Comparison of ENCODE assay signal across 28 cellular contexts in the genomic region with DNA sequence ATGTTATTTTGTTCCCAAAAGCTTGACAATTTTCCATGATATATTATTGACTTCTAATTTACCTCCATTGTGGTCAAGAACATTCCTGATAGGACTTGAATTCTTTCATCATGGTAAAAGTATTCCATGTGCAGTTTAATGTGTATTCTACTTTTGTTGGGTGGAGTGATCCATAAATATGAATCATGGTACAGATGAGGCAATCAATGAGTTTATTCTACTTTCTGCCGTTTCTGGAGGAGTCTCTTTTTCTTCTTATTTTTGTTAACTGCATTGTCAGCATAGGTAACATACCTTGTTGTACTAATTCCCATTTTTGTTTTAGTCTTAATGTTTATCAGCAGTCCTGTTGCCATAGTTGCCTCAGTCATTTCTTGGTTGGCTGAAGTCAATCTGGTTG.
A peak's percentile ranks its signal among the peaks of the same experiment; 100 is the strongest.
DNase-seq lines count a peak whose midpoint lies in the region; ATAC-seq, FAIRE-seq and TF ChIP-seq lines count a peak whose summit lies in the region.
"Had no signal": no experiment of that assay in that cellular context is flagged by ENCODE, and none has a peak within 500 bp of the region (broad histone marks: within the 10 kb centered on the region; RNA-seq: fewer than 3 reads in every experiment).

No MANE protein-coding gene starts in this region.

- in situ Hi-C loops in K562 (cut with MboI): no loop called here

- no peak for TF ChIP-seq CTCF in K562 (IDR thresholded peaks at IDR 0.05 in 2 of 3, conservative IDR thresholded peaks at IDR 0.05 in 1 of 3; ENCODE audit: insufficient read depth in 2 of 3, low read depth in 1 of 3, low read length in 3 of 3)
- TF ChIP-seq CTCF in foreskin keratinocyte (conservative IDR thresholded peaks at IDR 0.05): no peak
- TF ChIP-seq CTCF in thyroid gland (IDR thresholded peaks at IDR 0.05): no peak
- no peak for TF ChIP-seq CTCF in nephron progenitor cell (IDR thresholded peaks at IDR 0.05)

- H3K27me3 ChIP-seq in ACC112 (ENCODE audit: insufficient read depth, low read length) (no peaks in the 10 kb centered on the region), K562 (ENCODE audit: control insufficient read depth in 2 of 2, insufficient read depth in 2 of 2, low read length in 2 of 2) (no peaks in the 10 kb centered on the region), foreskin keratinocyte (no peaks in the 10 kb centered on the region), thyroid gland (no peaks in the 10 kb centered on the region)
- H3K27me3 ChIP-seq: left lung, testis had no signal

- H3K9me3 ChIP-seq in K562 (replicated peaks; ENCODE audit: control insufficient read depth, insufficient read depth, low read depth, low read length) (no peaks in the 10 kb centered on the region), thyroid gland (no peaks in the 10 kb centered on the region)
- H3K9me3 ChIP-seq: left lung, prostate gland, testis had no signal

- TF ChIP-seq EP300 in K562 (IDR thresholded peaks at IDR 0.05; ENCODE audit: low read length): no peak

- no peak for FAIRE-seq in K562 (lab: Jason Lieb, UNC)
- FAIRE-seq: urothelium cell line had no signal

- peaks cover 5% of the 10 kb centered on the region for H3K9me3 Mint-ChIP-seq in nephron progenitor cell
- H3K9me3 Mint-ChIP-seq: activated naive CD8-positive, alpha-beta T cell treated with anti-CD3 and anti-CD28 coated beads, Interleukin-2, amount 10 ng/mL, durations not matched to agents 7 days and 5 days; CD8-positive, alpha-beta T cell had no signal

- POLR2A ChIA-PET in K562 (lab: Yijun Ruan, JAX): no interaction called here

- peak overlapping the region; percentile 42 for H3K27ac ChIP-seq in ACC112 (ENCODE audit: low read depth, low read length)
- H3K27ac ChIP-seq in K562 (ENCODE audit: extremely low read depth, low read depth, low read length): no peak overlapping the region
- H3K27ac ChIP-seq in foreskin keratinocyte: peak overlapping the region; percentile 65
- no peak overlapping the region for H3K27ac ChIP-seq in thyroid gland
- H3K27ac ChIP-seq: left lung, prostate gland, skin epidermis, testis had no signal

- WGBS in K562 (ENCODE audit: insufficient coverage, low coverage, missing lambda C conversion rate): 80% methylated on average over 1 of the region's 1 CpG
- 87 to 91% methylated on average over 1 of the region's 1 CpG for WGBS in thyroid gland, 2 donors

- H3K4me1 ChIP-seq in ACC112 (ENCODE audit: control insufficient read depth, insufficient read depth, low read length, unreplicated experiment) (peaks cover 33% of the 10 kb centered on the region), K562 (replicated peaks in 1 of 2; ENCODE audit: control insufficient read depth in 2 of 2, insufficient read depth in 2 of 2, low read length in 2 of 2) (no peaks in the 10 kb centered on the region; a peak in 1 of 5 replicates), foreskin keratinocyte (peaks cover 35% of the 10 kb centered on the region), thyroid gland (peaks cover 12 to 13% of the 10 kb centered on the region in 2 donors)
- H3K4me1 ChIP-seq: prostate gland had no signal

- no peaks in the 10 kb centered on the region for H4K20me1 ChIP-seq in K562 (replicated peaks; ENCODE audit: control insufficient read depth, insufficient read depth, low read length)

- H3K9ac ChIP-seq in K562 (ENCODE audit: insufficient read depth in 1 of 2, low read depth in 2 of 2, low read length in 2 of 2): no peak overlapping the region

- CTCF ChIA-PET in K562 (lab: Yijun Ruan, JAX; ENCODE audit: low intra/inter-chr PET ratio): no interaction called here

- DNase-seq in HS-5 (ENCODE audit: low read depth) (peak; percentile 59), K562 (ENCODE audit: extremely low read depth in 1 of 4, low spot score in 3 of 4) (no peak), foreskin keratinocyte (peak; percentile 66 to 87), NCI-H2171 (lab: John Stamatoyannopoulos, UW) (no peak), NCI-H1048 (lab: John Stamatoyannopoulos, UW) (no peak), thyroid gland (no peak), nephron progenitor cell (no peak)
- DNase-seq: activated CD4-positive, alpha-beta T cell treated with anti-CD3 and anti-CD28 coated beads for 36 hours; activated effector memory CD4-positive, alpha-beta T cell treated with anti-CD3 and anti-CD28 coated beads, Interleukin-2, amount 50 U/mL, for 16 hours; activated naive CD8-positive, alpha-beta T cell treated with anti-CD3 and anti-CD28 coated beads, Interleukin-2, amount 10 ng/mL, durations not matched to agents 7 days and 5 days; activated T-cell treated with anti-CD3 and anti-CD28 coated beads for 4 hours; CD8-positive, alpha-beta T cell; hippocampal formation; Kasumi-1; left lung; MV-4-11; NCI-H1694; NCI-H526; SIG-M5; stimulated activated naive CD8-positive, alpha-beta T cell treated with anti-CD3 and anti-CD28 coated beads, Interleukin-15, Interleukin-2, amounts not matched to agents 100 U/mL and 50 U/mL, for 24 hours; testis had no signal

- peaks cover 38% of the 10 kb centered on the region for H3K36me3 Mint-ChIP-seq in nephron progenitor cell (ENCODE audit: low read depth)

- no peaks in the 10 kb centered on the region for H3K9me1 ChIP-seq in K562 (ENCODE audit: control insufficient read depth, insufficient read depth, low read length)

- H3K4me3 ChIP-seq in ACC112 (ENCODE audit: low read depth, low read length): no peak overlapping the region
- H3K4me3 ChIP-seq in K562: no peak overlapping the region
- no peak overlapping the region for H3K4me3 ChIP-seq in thyroid gland (replicated peaks in 1 of 3)
- H3K4me3 ChIP-seq: left lung, prostate gland, skin epidermis, testis had no signal

- no peak overlapping the region for H3K4me2 ChIP-seq in K562 (ENCODE audit: insufficient read depth, low read length)

- H3K36me3 ChIP-seq in ACC112 (ENCODE audit: insufficient read depth, low read length): no peaks in the 10 kb centered on the region
- H3K36me3 ChIP-seq in K562 (ENCODE audit: control insufficient read depth, insufficient read depth, low read length): peaks cover 6% of the 10 kb centered on the region; the same call in 2 of the 3 replicates
- H3K36me3 ChIP-seq in thyroid gland: no peaks in the 10 kb centered on the region
- H3K36me3 ChIP-seq: left lung, prostate gland had no signal

- H3K79me2 ChIP-seq in ACC112 (ENCODE audit: control insufficient read depth, insufficient read depth, low read length, unreplicated experiment) (peaks cover 9% of the 10 kb centered on the region), K562 (ENCODE audit: control insufficient read depth, insufficient read depth, low read length) (peaks cover 2% of the 10 kb centered on the region; the same call in 2 of the 3 replicates)

- no peak overlapping the region for H3K27ac Mint-ChIP-seq in nephron progenitor cell
- H3K27ac Mint-ChIP-seq: activated CD4-positive, alpha-beta T cell treated with anti-CD3 and anti-CD28 coated beads for 36 hours; activated naive CD8-positive, alpha-beta T cell treated with anti-CD3 and anti-CD28 coated beads, Interleukin-2, amount 10 ng/mL, durations not matched to agents 7 days and 5 days; B cell; brain; CD8-positive, alpha-beta T cell had no signal

- intact Hi-C loops in K562 (cut with micrococcal nuclease) (no loop called here), thyroid gland (cut with DNase I) (no loop called here)

- H2AFZ ChIP-seq in ACC112 (ENCODE audit: low read length, unreplicated experiment): no peak overlapping the region
- no peak overlapping the region for H2AFZ ChIP-seq in K562 (ENCODE audit: low read depth, low read length)

- TF ChIP-seq POLR2A in K562 (conservative IDR thresholded peaks at IDR 0.05) (no peak), thyroid gland (IDR thresholded peaks at IDR 0.05) (no peak)

- H3K27me3 Mint-ChIP-seq in nephron progenitor cell (ENCODE audit: low read depth, poor library complexity): no peaks in the 10 kb centered on the region
- H3K27me3 Mint-ChIP-seq: activated CD4-positive, alpha-beta T cell treated with anti-CD3 and anti-CD28 coated beads for 36 hours; activated naive CD8-positive, alpha-beta T cell treated with anti-CD3 and anti-CD28 coated beads, Interleukin-2, amount 10 ng/mL, durations not matched to agents 7 days and 5 days; B cell; brain had no signal

- BruUV-seq in K562 (replicated peaks; lab: Mats Ljungman, UMichigan): no TSS peak

- H3K4me3 Mint-ChIP-seq in nephron progenitor cell: no peak overlapping the region
- H3K4me3 Mint-ChIP-seq: activated CD4-positive, alpha-beta T cell treated with anti-CD3 and anti-CD28 coated beads for 36 hours; activated naive CD8-positive, alpha-beta T cell treated with anti-CD3 and anti-CD28 coated beads, Interleukin-2, amount 10 ng/mL, durations not matched to agents 7 days and 5 days; B cell; brain; CD8-positive, alpha-beta T cell had no signal

- ATAC-seq in K562 (no peak), foreskin keratinocyte (peak; percentile 76)
- ATAC-seq: activated CD4-positive, alpha-beta T cell treated with anti-CD3 and anti-CD28 coated beads for 36 hours; CD8-positive, alpha-beta T cell; HCT116; left lung; stimulated activated naive CD8-positive, alpha-beta T cell treated with anti-CD3 and anti-CD28 coated beads, Interleukin-15, Interleukin-2, amounts not matched to agents 100 U/mL and 50 U/mL, for 24 hours had no signal

- no peaks in the 10 kb centered on the region for H3K4me1 Mint-ChIP-seq in nephron progenitor cell

- no peak for TF ChIP-seq RAD21 in K562 (CRISPR knock-in tag; conservative IDR thresholded peaks at IDR 0.05 in 1 of 2, IDR thresholded peaks at IDR 0.05 in 1 of 2)

TF ChIP-seq in K562, 482 proteins besides CTCF, POLR2A, EP300 and RAD21:
- TF ChIP-seq ZNF695 (CRISPR knock-in tag; IDR thresholded peaks at IDR 0.05): no peak
- 0 out of 2 replicates have a peak, but pooled peaks have one; percentile 24 for TF ChIP-seq ZNF316 (IDR thresholded peaks at IDR 0.05)

Comparison
In these comparisons a context has a peak if more than half of its experiments do, and no peak if none do; other contexts are left out.
1. H3K27ac ChIP-seq: peak in ACC112 (single experiment) and foreskin keratinocyte (single experiment); none in K562 (single experiment) and thyroid gland (0 of 3).
2. DNase-seq: peak in HS-5 (single experiment) and foreskin keratinocyte (2 of 2); none in K562 (0 of 4), NCI-H2171 (single experiment), NCI-H1048 (single experiment), thyroid gland (0 of 2) and nephron progenitor cell (single experiment).